In the genomic region with DNA sequence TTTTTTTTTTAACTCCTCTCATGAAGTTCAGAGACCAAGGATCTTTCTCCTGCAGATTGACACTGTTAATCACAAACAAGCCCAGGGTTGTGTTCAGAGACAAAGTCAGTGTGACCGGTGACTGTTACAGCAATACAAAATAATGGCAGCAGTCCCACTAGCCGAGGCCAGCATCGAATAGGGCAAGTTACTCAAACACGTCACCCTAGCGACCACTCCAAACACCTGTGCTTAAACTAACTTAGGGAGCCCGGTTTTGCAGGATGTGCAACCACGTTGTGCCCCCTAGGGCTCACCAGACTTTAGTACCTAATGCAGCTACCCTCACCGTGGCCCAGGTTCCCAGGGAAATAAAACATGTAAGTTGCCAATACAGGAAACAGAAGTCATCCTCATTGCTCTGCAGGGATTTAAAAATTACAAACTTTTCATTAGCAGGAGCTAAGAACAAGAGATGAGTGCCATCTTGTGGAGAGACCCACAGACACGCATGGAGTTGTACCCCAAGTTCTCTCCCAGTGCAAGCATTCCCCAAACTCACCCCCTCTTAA, we compare ENCODE assay signal across 9 cellular contexts. TPM values are rescaled to one million over a fixed set of nuclear protein-coding genes. Genes with fewer than 3 reads are reported as not detected.
DNase-seq lines count a peak whose midpoint lies in the region; ATAC-seq and TF ChIP-seq lines count a peak whose summit lies in the region.
"Had no signal": no experiment of that assay in that cellular context is flagged by ENCODE, and none has a peak within 500 bp of the region (broad histone marks: within the 10 kb centered on the region; RNA-seq: fewer than 3 reads in every experiment).

No MANE protein-coding gene starts in this region.

- H3F3A ChIP-seq in SU-DHL-6 (ENCODE audit: insufficient read depth) = no peaks in the 10 kb centered on the region

- H3K36me3 ChIP-seq in SU-DHL-6 (ENCODE audit: low read length) (no peaks in the 10 kb centered on the region), cardiac muscle cell (no peaks in the 10 kb centered on the region), skeletal muscle satellite cell (ENCODE audit: insufficient read depth, low read length) (no peaks in the 10 kb centered on the region)

- no peak overlapping the region for H3K4me3 ChIP-seq in SU-DHL-6 (ENCODE audit: insufficient read depth, low read length, poor library complexity, severe bottlenecking)
- H3K4me3 ChIP-seq in cardiac muscle cell = no peak overlapping the region
- no peak overlapping the region for H3K4me3 ChIP-seq in skeletal muscle satellite cell (ENCODE audit: low read length)

- H3K27ac ChIP-seq in SU-DHL-6 (ENCODE audit: low read depth, low read length) = no peak overlapping the region
- H3K27ac ChIP-seq in cardiac muscle cell = no peak overlapping the region

- peak; percentile 44; the same call in 2 of the 3 replicates for TF ChIP-seq CTCF in GM12872 (IDR thresholded peaks at IDR 0.05; ENCODE audit: insufficient read depth, low read depth, low read length)
- peak; percentile 20 for TF ChIP-seq CTCF in SU-DHL-6 (IDR thresholded peaks at IDR 0.05; ENCODE audit: insufficient read depth, low read length, poor library complexity, severe bottlenecking)
- TF ChIP-seq CTCF in cardiac muscle cell (IDR thresholded peaks at IDR 0.05; ENCODE audit: low read depth, low read length) = peak; percentile 63

- H2AFZ ChIP-seq in SU-DHL-6 (ENCODE audit: low read depth, low read length, severe bottlenecking) = no peak overlapping the region

- no peak for ATAC-seq in HG03571 (IDR thresholded peaks at IDR 0.05; ENCODE audit: unreplicated experiment)

- H3K9me3 ChIP-seq in SU-DHL-6 (ENCODE audit: insufficient read depth, low read length) = no peaks in the 10 kb centered on the region
- H3K9me3 ChIP-seq in cardiac muscle cell (ENCODE audit: low read depth) = no peaks in the 10 kb centered on the region
- no peaks in the 10 kb centered on the region for H3K9me3 ChIP-seq in skeletal muscle satellite cell (replicated peaks; ENCODE audit: low read length)

- no peak overlapping the region for H3K4me2 ChIP-seq in SU-DHL-6 (ENCODE audit: low read depth, low read length, poor library complexity, severe bottlenecking)
- peak overlapping the region; percentile 42 for H3K4me2 ChIP-seq in skeletal muscle satellite cell (ENCODE audit: low read length)

- no peak overlapping the region for H3K9ac ChIP-seq in SU-DHL-6 (ENCODE audit: low read length)
- H3K9ac ChIP-seq in skeletal muscle satellite cell (ENCODE audit: low read depth, low read length) = no peak overlapping the region

- H3K79me2 ChIP-seq in SU-DHL-6 (ENCODE audit: insufficient read depth, low read length) = no peaks in the 10 kb centered on the region

- H3K27me3 ChIP-seq in SU-DHL-6 (ENCODE audit: low read length) = no peaks in the 10 kb centered on the region
- no peaks in the 10 kb centered on the region for H3K27me3 ChIP-seq in cardiac muscle cell
- no peaks in the 10 kb centered on the region for H3K27me3 ChIP-seq in skeletal muscle satellite cell (ENCODE audit: control insufficient read depth, insufficient read depth, low read length)

- H3K9me2 ChIP-seq in SU-DHL-6 (replicated peaks; ENCODE audit: insufficient read depth, low read length) = no peaks in the 10 kb centered on the region

- H4K20me1 ChIP-seq in SU-DHL-6 (ENCODE audit: low read depth, low read length) = no peaks in the 10 kb centered on the region

- DNase-seq in cardiac muscle cell (ENCODE audit: low read depth in 1 of 2, low spot score in 1 of 2) (peak in 1 of 2 donors; percentile 67), NOMO-1 treated with DMSO at 0.1 percent for 48 hours (lab: John Stamatoyannopoulos, UW; ENCODE audit: unreplicated experiment) (no peak), NCI-H446 (lab: John Stamatoyannopoulos, UW) (no peak)
- no peak for DNase-seq in activated CD8-positive, alpha-beta memory T cell treated with anti-CD3 and anti-CD28 coated beads, Interleukin-2, amount 50 U/mL, for 4 hours
- DNase-seq: NCI-H1930 had no signal

- no peaks in the 10 kb centered on the region for H3K4me1 ChIP-seq in cardiac muscle cell (ENCODE audit: low read depth)
- H3K4me1 ChIP-seq in skeletal muscle satellite cell (ENCODE audit: control insufficient read depth, insufficient read depth, low read length) = peaks cover 29% of the 10 kb centered on the region

RNA-seq across cellular contexts. Expression of gene FAM50B, which starts 38.1 kb away (rescaled TPM):
- total RNA-seq in cardiac muscle cell = 1.8 and 2.2 TPM in 2 replicates
- polyA plus RNA-seq in cardiac muscle cell = 2.1 and 2.6 TPM in 2 replicates
- total RNA-seq in skeletal muscle satellite cell (2012; rRNA removed) = 4.1 and 7.0 TPM in 2 replicates
